In the genomic region with DNA sequence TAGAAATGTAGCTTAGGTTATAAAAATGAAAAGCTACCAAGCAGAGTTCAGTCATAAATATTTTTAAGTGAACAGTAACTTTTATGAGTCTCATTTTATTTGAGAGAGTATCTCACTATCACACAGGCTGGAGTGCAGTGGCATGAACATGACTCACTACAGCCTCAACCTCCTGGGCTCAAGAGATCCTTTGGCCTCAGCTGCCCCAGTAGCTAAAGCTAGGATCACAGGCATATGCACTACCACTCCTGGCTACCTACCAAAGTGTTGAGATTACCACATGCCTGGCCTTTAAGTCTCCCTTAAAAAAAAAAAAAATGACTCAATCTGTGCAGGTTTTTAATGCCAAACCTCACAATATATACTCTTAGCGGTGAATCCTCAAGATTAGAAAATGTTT, we compare ENCODE assay signal across 15 cellular contexts. TPM values are rescaled to one million over a fixed set of nuclear protein-coding genes. Genes with fewer than 3 reads are reported as not detected.
DNase-seq lines count a peak whose midpoint lies in the region; ATAC-seq, FAIRE-seq and TF ChIP-seq lines count a peak whose summit lies in the region.
"Had no signal": no experiment of that assay in that cellular context is flagged by ENCODE, and none has a peak within 500 bp of the region (broad histone marks: within the 10 kb centered on the region; RNA-seq: fewer than 3 reads in every experiment).

No MANE protein-coding gene starts in this region.

- DNase-seq in MCF 10A (ENCODE audit: unreplicated experiment) (peak; percentile 79), breast epithelium (ENCODE audit: low spot score in 2 of 2) (no peak), heart right ventricle (peak in 1 of 2 donors; percentile 38), NCI-H1436 treated with DMSO at 0.1 percent for 48 hours (lab: John Stamatoyannopoulos, UW) (no peak), urothelium cell line (ENCODE audit: low spot score) (no peak), sciatic nerve (ENCODE audit: low spot score) (no peak)
- no peak for DNase-seq in activated CD4-positive, alpha-beta T cell treated with anti-CD3 and anti-CD28 coated beads for 48 hours
- DNase-seq: H9, NCI-H1105 treated with DMSO at 0.1 percent for 48 hours, T-cell had no signal

- no peak for FAIRE-seq in urothelium cell line (lab: Jason Lieb, UNC)
- FAIRE-seq: frontal cortex, GM19239 had no signal

- H3K27ac ChIP-seq in breast epithelium (no peak overlapping the region), VCaP (peak overlapping the region; percentile 12), heart right ventricle (peak overlapping the region in 5 of 10 donors; percentile 22 to 60 (median 52))
- H3K27ac ChIP-seq: tibial nerve had no signal

- TF ChIP-seq CTCF in MCF 10A (IDR thresholded peaks at IDR 0.05; ENCODE audit: unreplicated experiment) = no peak
- no peak for TF ChIP-seq CTCF in breast epithelium (IDR thresholded peaks at IDR 0.05)
- no peak for TF ChIP-seq CTCF in VCaP (conservative IDR thresholded peaks at IDR 0.05)
- no peak for TF ChIP-seq CTCF in heart right ventricle (IDR thresholded peaks at IDR 0.05)

- H3K36me3 Mint-ChIP-seq in MCF 10A (ENCODE audit: insufficient read depth, unreplicated experiment) = peaks cover 91% of the 10 kb centered on the region

- intact Hi-C loops in MCF 10A (cut with micrococcal nuclease) = no loop called here
- intact Hi-C loops in breast epithelium (cut with DNase I; ENCODE audit: low total_unique reads) = no loop called here
- intact Hi-C loops in heart right ventricle (cut with DNase I) = no loop called here
- intact Hi-C loops in sciatic nerve (cut with DNase I) = no loop called here

- H3K27me3 ChIP-seq in breast epithelium = no peaks in the 10 kb centered on the region
- no peaks in the 10 kb centered on the region for H3K27me3 ChIP-seq in heart right ventricle
- H3K27me3 ChIP-seq: tibial nerve had no signal

- H3K9me3 ChIP-seq in breast epithelium = no peaks in the 10 kb centered on the region
- no peaks in the 10 kb centered on the region for H3K9me3 ChIP-seq in heart right ventricle
- H3K9me3 ChIP-seq: tibial nerve had no signal

- no peak overlapping the region for H3K4me3 Mint-ChIP-seq in MCF 10A (ENCODE audit: unreplicated experiment)
- H3K4me3 Mint-ChIP-seq: B cell, H9, T-cell had no signal

- peaks cover 10% of the 10 kb centered on the region for H3K4me1 Mint-ChIP-seq in MCF 10A (ENCODE audit: insufficient read depth, unreplicated experiment)
- H3K4me1 Mint-ChIP-seq: B cell, H9, T-cell had no signal

- H3K36me3 ChIP-seq in breast epithelium (peaks cover 6% of the 10 kb centered on the region), heart right ventricle (peaks cover 0 to 100% (median 58%) of the 10 kb centered on the region in 9 donors)

- CTCF ChIA-PET in MCF 10A (lab: Yijun Ruan, JAX) = interaction anchor here (0.6 kb wide), 1 partner anchor 103 kb away, joined by 3 read pairs; no protein-coding TSS in a partner anchor

- TF ChIP-seq POLR2A in breast epithelium (IDR thresholded peaks at IDR 0.05) = no peak

- ATAC-seq in heart right ventricle = peak; percentile 52 to 95 (median 92)
- ATAC-seq in sciatic nerve = no peak
- ATAC-seq: T-cell had no signal

- WGBS in heart right ventricle, 2 donors = 88 to 100% methylated on average over 1 of the region's 1 CpG

- no peak overlapping the region for H3K4me3 ChIP-seq in breast epithelium
- H3K4me3 ChIP-seq in heart right ventricle = no peak overlapping the region
- H3K4me3 ChIP-seq: tibial nerve had no signal

- H3K27ac Mint-ChIP-seq in MCF 10A (ENCODE audit: low read depth, unreplicated experiment) = no peak overlapping the region
- H3K27ac Mint-ChIP-seq: B cell, H9, T-cell had no signal

- POLR2A ChIA-PET in MCF 10A (lab: Yijun Ruan, JAX) = interaction anchor here (0.7 kb wide), 1 partner anchor 9 kb away, joined by 4 read pairs; no protein-coding TSS in a partner anchor

- H3K27me3 Mint-ChIP-seq in MCF 10A (ENCODE audit: insufficient read depth, unreplicated experiment) = no peaks in the 10 kb centered on the region
- H3K27me3 Mint-ChIP-seq: B cell, T-cell had no signal

- H3K4me1 ChIP-seq in breast epithelium = no peaks in the 10 kb centered on the region
- peaks cover 0 to 21% (median 0%) of the 10 kb centered on the region in 9 donors for H3K4me1 ChIP-seq in heart right ventricle
- H3K4me1 ChIP-seq: tibial nerve had no signal

- H3K9me3 Mint-ChIP-seq in MCF 10A (ENCODE audit: unreplicated experiment) = no peaks in the 10 kb centered on the region
- H3K9me3 Mint-ChIP-seq: H9, T-cell had no signal

- no TSS peak for BruUV-seq in MCF 10A (replicated peaks; lab: Mats Ljungman, UMichigan)

RNA-seq across cellular contexts. Expression of gene CLNS1A, which starts 34.7 kb away (rescaled TPM):
- 110 and 135 TPM in 2 replicates for total RNA-seq in MCF 10A (2022)
- total RNA-seq in breast epithelium = 100 to 1,000 TPM in 2 of 3 donors, 10 to 100 TPM in 1; 57.4 to 129 (median 110) TPM
- 10 to 100 TPM; 66.2 to 85.9 (median 77.3) TPM for total RNA-seq in heart right ventricle
- 10 to 100 TPM; 33.0 to 59.7 TPM for polyA plus RNA-seq in heart right ventricle
- 111 TPM for total RNA-seq in sciatic nerve
